16 cellular contexts compared by ENCODE assay signal in the genomic region with DNA sequence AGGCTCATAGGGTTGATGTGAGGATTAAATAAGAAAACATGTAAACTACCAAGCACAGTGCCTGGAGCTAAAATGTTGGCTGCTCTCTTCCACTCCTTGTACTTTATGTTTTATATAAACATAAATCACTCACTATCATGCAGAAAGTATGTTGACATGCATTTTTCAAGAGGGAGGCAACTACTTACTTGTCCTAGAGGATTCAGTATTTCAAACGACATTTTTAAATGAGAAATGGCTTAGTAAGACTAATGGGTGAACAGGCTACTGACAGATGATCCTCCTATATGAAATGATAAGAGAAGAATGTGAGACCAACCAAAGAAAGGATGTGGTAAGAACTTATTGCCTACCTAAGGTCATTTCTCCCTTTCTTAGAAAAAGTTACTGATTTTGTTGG. TPM values are rescaled to one million over a fixed set of nuclear protein-coding genes. Genes with fewer than 3 reads are reported as not detected.
DNase-seq lines count a peak whose midpoint lies in the region; ATAC-seq and TF ChIP-seq lines count a peak whose summit lies in the region.
"Had no signal": no experiment of that assay in that cellular context is flagged by ENCODE, and none has a peak within 500 bp of the region (broad histone marks: within the 10 kb centered on the region; RNA-seq: fewer than 3 reads in every experiment).

No MANE protein-coding gene starts in this region.

- H4K20me1 ChIP-seq in OCI-LY7 (ENCODE audit: insufficient read depth, low read length): peaks cover 13% of the 10 kb centered on the region; the same call in 1 of the 2 replicates

- TF ChIP-seq CTCF in OCI-LY7 (conservative IDR thresholded peaks at IDR 0.05; ENCODE audit: low read length) (no peak), cardiac fibroblast (IDR thresholded peaks at IDR 0.05; ENCODE audit: low read depth, low read length) (no peak), osteocyte (IDR thresholded peaks at IDR 0.05) (no peak)

- no peak overlapping the region for H2AFZ ChIP-seq in OCI-LY7 (ENCODE audit: low read length)

- no peaks in the 10 kb centered on the region for H3K9me2 ChIP-seq in OCI-LY7 (ENCODE audit: insufficient read depth, low read length)

- H3K9me3 Mint-ChIP-seq in activated T-cell treated with anti-CD3 and anti-CD28 coated beads, Interleukin-2, amount 50 U/mL, for 72 hours: no peaks in the 10 kb centered on the region
- no peaks in the 10 kb centered on the region for H3K9me3 Mint-ChIP-seq in activated T-cell treated with anti-CD3 and anti-CD28 coated beads, Interleukin-2, amount 50 U/mL, for 4 hours
- no peaks in the 10 kb centered on the region for H3K9me3 Mint-ChIP-seq in osteocyte (ENCODE audit: unreplicated experiment)
- H3K9me3 Mint-ChIP-seq: WTC11 had no signal

- H3K27me3 Mint-ChIP-seq in activated T-cell treated with anti-CD3 and anti-CD28 coated beads, Interleukin-2, amount 50 U/mL, for 72 hours (ENCODE audit: low read depth): no peaks in the 10 kb centered on the region
- H3K27me3 Mint-ChIP-seq in activated T-cell treated with anti-CD3 and anti-CD28 coated beads, Interleukin-2, amount 50 U/mL, for 4 hours (ENCODE audit: low read depth): no peaks in the 10 kb centered on the region
- H3K27me3 Mint-ChIP-seq in osteocyte (ENCODE audit: unreplicated experiment): no peaks in the 10 kb centered on the region

- no peaks in the 10 kb centered on the region for H3K9me3 ChIP-seq in OCI-LY7 (ENCODE audit: low read length)

- ATAC-seq in activated T-cell treated with anti-CD3 and anti-CD28 coated beads, Interleukin-2, amount 50 U/mL, for 72 hours (replicated peaks in 1 of 2): no peak
- no peak for ATAC-seq in activated T-cell treated with anti-CD3 and anti-CD28 coated beads, Interleukin-2, amount 50 U/mL, for 4 hours
- ATAC-seq: WTC11 had no signal

- no peak overlapping the region for H3K27ac ChIP-seq in OCI-LY7 (ENCODE audit: low read depth, low read length, poor library complexity, severe bottlenecking)
- H3K27ac ChIP-seq: skin epidermis had no signal

- intact Hi-C loops in OCI-LY7 (cut with micrococcal nuclease; ENCODE audit: unreplicated experiment): no loop called here

- no peaks in the 10 kb centered on the region for H3K4me1 ChIP-seq in OCI-LY7 (ENCODE audit: insufficient read depth, low read length, poor library complexity, severe bottlenecking)

- H3K4me3 Mint-ChIP-seq in activated T-cell treated with anti-CD3 and anti-CD28 coated beads, Interleukin-2, amount 50 U/mL, for 72 hours: no peak overlapping the region
- H3K4me3 Mint-ChIP-seq in activated T-cell treated with anti-CD3 and anti-CD28 coated beads, Interleukin-2, amount 50 U/mL, for 4 hours: no peak overlapping the region
- H3K4me3 Mint-ChIP-seq in osteocyte (ENCODE audit: unreplicated experiment): no peak overlapping the region
- H3K4me3 Mint-ChIP-seq: WTC11 had no signal

- DNase-seq in activated T-cell treated with anti-CD3 and anti-CD28 coated beads, Interleukin-2, amount 50 U/mL, for 72 hours: no peak
- no peak for DNase-seq in activated T-cell treated with anti-CD3 and anti-CD28 coated beads, Interleukin-2, amount 50 U/mL, for 4 hours
- DNase-seq in OCI-LY7 (ENCODE audit: low spot score) (no peak), cardiac fibroblast (ENCODE audit: low read depth in 2 of 2) (peak; percentile 23 to 65), osteocyte (ENCODE audit: extremely low spot score, unreplicated experiment) (no peak), NCI-H187 (lab: John Stamatoyannopoulos, UW) (no peak), NOMO-1 treated with dmso at 0.1 percent for 144 hours (lab: John Stamatoyannopoulos, UW; ENCODE audit: unreplicated experiment) (no peak), NCI-H82 (lab: John Stamatoyannopoulos, UW) (no peak)
- DNase-seq: ACHN; midbrain; NCI-H1105 treated with DMSO at 0.1 percent for 48 hours; NCI-H345; occipital lobe; stimulated activated naive CD4-positive, alpha-beta T cell had no signal

- H3K4me1 Mint-ChIP-seq in activated T-cell treated with anti-CD3 and anti-CD28 coated beads, Interleukin-2, amount 50 U/mL, for 72 hours (ENCODE audit: low read depth): no peaks in the 10 kb centered on the region
- H3K4me1 Mint-ChIP-seq in activated T-cell treated with anti-CD3 and anti-CD28 coated beads, Interleukin-2, amount 50 U/mL, for 4 hours (ENCODE audit: low read depth): peaks cover 19% of the 10 kb centered on the region
- peaks cover 17% of the 10 kb centered on the region for H3K4me1 Mint-ChIP-seq in osteocyte (ENCODE audit: unreplicated experiment)

- peaks cover 87% of the 10 kb centered on the region for H3K79me2 ChIP-seq in OCI-LY7 (ENCODE audit: insufficient read depth, low read depth, low read length)

- TSS peak; percentile 23 for BruUV-seq in OCI-LY7 (replicated peaks; lab: Mats Ljungman, UMichigan)

- peaks cover 91% of the 10 kb centered on the region for H3K36me3 ChIP-seq in OCI-LY7 (ENCODE audit: insufficient read depth, low read length)

- CTCF ChIA-PET in OCI-LY7 (lab: Charles Lee; ENCODE audit: unreplicated experiment): no interaction called here

- peak overlapping the region; percentile 44 for H3K27ac Mint-ChIP-seq in activated T-cell treated with anti-CD3 and anti-CD28 coated beads, Interleukin-2, amount 50 U/mL, for 72 hours
- peak overlapping the region; percentile 71 for H3K27ac Mint-ChIP-seq in osteocyte (ENCODE audit: unreplicated experiment)
- H3K27ac Mint-ChIP-seq: WTC11 had no signal

- POLR2A ChIA-PET in OCI-LY7 (lab: Charles Lee): no interaction called here

- H3K4me3 ChIP-seq in OCI-LY7 (ENCODE audit: low read depth, low read length, poor library complexity, severe bottlenecking) (no peak overlapping the region), cardiac fibroblast (replicated peaks in 1 of 2; ENCODE audit: low read depth in 2 of 2, low read length in 2 of 2) (no peak overlapping the region)
- H3K4me3 ChIP-seq: skin epidermis had no signal

- no peak overlapping the region for H3K4me2 ChIP-seq in OCI-LY7 (ENCODE audit: low read length)

- H3K36me3 Mint-ChIP-seq in activated T-cell treated with anti-CD3 and anti-CD28 coated beads, Interleukin-2, amount 50 U/mL, for 72 hours (ENCODE audit: insufficient read depth in 2 of 2): peaks cover 3 to 5% of the 10 kb centered on the region in 2 donors
- H3K36me3 Mint-ChIP-seq in activated T-cell treated with anti-CD3 and anti-CD28 coated beads, Interleukin-2, amount 50 U/mL, for 4 hours (ENCODE audit: insufficient read depth): peaks cover 9% of the 10 kb centered on the region
- peaks cover 18% of the 10 kb centered on the region for H3K36me3 Mint-ChIP-seq in osteocyte (ENCODE audit: unreplicated experiment)

RNA-seq across cellular contexts. Expression of gene LATS1, which starts 21.0 kb away (rescaled TPM):
- total RNA-seq in activated T-cell treated with anti-CD3 and anti-CD28 coated beads, Interleukin-2, amount 50 U/mL, for 72 hours: 10 to 100 TPM; 24.0 to 24.6 TPM
- 10 to 100 TPM; 29.7 to 35.5 (median 35.3) TPM for total RNA-seq in activated T-cell treated with anti-CD3 and anti-CD28 coated beads, Interleukin-2, amount 50 U/mL, for 4 hours
- total RNA-seq in OCI-LY7 (2014; rRNA removed; shearing (Covaris generic)): 15.6 and 23.1 TPM in 2 replicates
- total RNA-seq in OCI-LY7 (2022) (30.3 and 30.7 TPM in 2 replicates), osteocyte (33.8 and 33.9 TPM in 2 replicates)

RNA-seq across cellular contexts. Expression of gene KATNA1, which starts 48.4 kb away (rescaled TPM):
- total RNA-seq in activated T-cell treated with anti-CD3 and anti-CD28 coated beads, Interleukin-2, amount 50 U/mL, for 72 hours: 10 to 100 TPM; 27.2 to 37.2 TPM
- 10 to 100 TPM; 16.6 to 18.4 (median 17.0) TPM for total RNA-seq in activated T-cell treated with anti-CD3 and anti-CD28 coated beads, Interleukin-2, amount 50 U/mL, for 4 hours
- total RNA-seq in OCI-LY7 (2014; rRNA removed; shearing (Covaris generic)): 35.1 and 40.9 TPM in 2 replicates
- total RNA-seq in OCI-LY7 (2022) (32.8 and 36.5 TPM in 2 replicates), osteocyte (19.2 and 20.0 TPM in 2 replicates)

RNA-seq across cellular contexts. Expression of gene NUP43, which starts 49.4 kb away (rescaled TPM):
- 10 to 100 TPM; 66.6 to 78.7 TPM for total RNA-seq in activated T-cell treated with anti-CD3 and anti-CD28 coated beads, Interleukin-2, amount 50 U/mL, for 72 hours
- total RNA-seq in activated T-cell treated with anti-CD3 and anti-CD28 coated beads, Interleukin-2, amount 50 U/mL, for 4 hours: 10 to 100 TPM; 54.1 to 67.1 (median 62.8) TPM
- total RNA-seq in OCI-LY7 (2014; rRNA removed; shearing (Covaris generic)): 28.6 and 30.7 TPM in 2 replicates
- total RNA-seq in OCI-LY7 (2022) (72.4 and 73.0 TPM in 2 replicates), osteocyte (36.8 and 40.0 TPM in 2 replicates)

RNA-seq across cellular contexts. Expression of gene PCMT1, which starts 52.6 kb away (rescaled TPM):
- total RNA-seq in activated T-cell treated with anti-CD3 and anti-CD28 coated beads, Interleukin-2, amount 50 U/mL, for 72 hours: 10 to 100 TPM; 83.5 to 86.2 TPM
- 10 to 100 TPM; 85.0 to 87.4 (median 87.1) TPM for total RNA-seq in activated T-cell treated with anti-CD3 and anti-CD28 coated beads, Interleukin-2, amount 50 U/mL, for 4 hours
- total RNA-seq in OCI-LY7 (2014; rRNA removed; shearing (Covaris generic)): 125 and 140 TPM in 2 replicates
- 116 and 117 TPM in 2 replicates for total RNA-seq in OCI-LY7 (2022)
- total RNA-seq in osteocyte: 75.8 and 76.2 TPM in 2 replicates

Comparison
In these comparisons a context has a peak if more than half of its experiments do, and no peak if none do; other contexts are left out.
1. DNase-seq: peak in cardiac fibroblast (2 of 2); none in activated T-cell treated with anti-CD3 and anti-CD28 coated beads, Interleukin-2, amount 50 U/mL, for 72 hours (0 of 2), activated T-cell treated with anti-CD3 and anti-CD28 coated beads, Interleukin-2, amount 50 U/mL, for 4 hours (single experiment), OCI-LY7 (single experiment), osteocyte (single experiment), NCI-H187 (0 of 2), NOMO-1 treated with dmso at 0.1 percent for 144 hours (single experiment) and NCI-H82 (single experiment).